ENCODE assay signal across 23 cellular contexts in genomic region chr1:230400007-230400344, GRCh38.
"Had no signal": no experiment of that assay in that cellular context is flagged by ENCODE, and none has a peak within 500 bp of the region (broad histone marks: within the 10 kb centered on the region; RNA-seq: fewer than 3 reads in every experiment).

No MANE protein-coding gene starts in this region.

- H3K9ac ChIP-seq: parathyroid adenoma had no signal

- H3K27ac ChIP-seq: coronary artery, esophagus squamous epithelium, parathyroid adenoma, right atrium auricular region, sigmoid colon, transverse colon, upper lobe of right lung, uterus had no signal

- H3K27me3 ChIP-seq: right atrium auricular region, transverse colon, upper lobe of right lung, uterus had no signal

- H3K4me1 Mint-ChIP-seq: naive B cell; stimulated activated memory B cell treated with anti-CD40 and anti-IgM and Interleukin-4, amounts not matched to agents 10 μg/mL and 1 μg/mL and 100 μg/mL, for 72 hours had no signal

- H3K9me3 ChIP-seq: esophagus squamous epithelium, mucosa of descending colon, right atrium auricular region, sigmoid colon, transverse colon, upper lobe of right lung, uterus had no signal

- H3K36me3 ChIP-seq: esophagus squamous epithelium, right atrium auricular region, sigmoid colon, transverse colon, upper lobe of right lung, uterus had no signal

- H3K4me1 ChIP-seq: esophagus squamous epithelium, parathyroid adenoma, sigmoid colon, transverse colon, upper lobe of right lung, uterus had no signal

- H3K4me3 ChIP-seq: coronary artery, esophagus squamous epithelium, mucosa of descending colon, right atrium auricular region, sigmoid colon, transverse colon, upper lobe of right lung, uterus had no signal

- H3K27ac Mint-ChIP-seq: mesothelial cell of epicardium; natural killer cell treated with Interleukin-12 subunit alpha and Interleukin-12 subunit beta and Interleukin-15 and Interleukin-18, amount 100 ng/mL, for 72 hours; progenitor cell of endocrine pancreas; stimulated activated memory B cell treated with anti-CD40 and anti-IgM and Interleukin-4, amounts not matched to agents 10 μg/mL and 1 μg/mL and 100 μg/mL, for 72 hours had no signal

- H3K36me3 Mint-ChIP-seq: mesothelial cell of epicardium; naive B cell; natural killer cell treated with Interleukin-12 subunit alpha and Interleukin-12 subunit beta and Interleukin-15 and Interleukin-18, amount 100 ng/mL, for 72 hours; stimulated activated memory B cell treated with anti-CD40 and anti-IgM and Interleukin-4, amounts not matched to agents 10 μg/mL and 1 μg/mL and 100 μg/mL, for 72 hours had no signal

- DNase-seq: dermis blood vessel endothelial cell; effector memory CD4-positive, alpha-beta T cell; erythroblast; esophagus squamous epithelium; foreskin melanocyte; mesenchymal stem cell; mucosa of descending colon; naive B cell; sigmoid colon; stimulated activated CD4-positive, alpha-beta T cell treated with anti-CD3 and anti-CD28 coated beads, Interleukin-4, amount 100 ng/mL, for 4 hours; stimulated activated naive CD8-positive, alpha-beta T cell treated with anti-CD3 and anti-CD28 coated beads, Interleukin-15, Interleukin-2, amounts not matched to agents 100 U/mL and 50 U/mL, for 24 hours; substantia nigra; transverse colon; upper lobe of right lung; uterus had no signal

- H3K27me3 Mint-ChIP-seq: progenitor cell of endocrine pancreas had no signal

- ATAC-seq: mucosa of descending colon; natural killer cell treated with Interleukin-12 subunit alpha and Interleukin-12 subunit beta and Interleukin-15 and Interleukin-18, amount 100 ng/mL, for 72 hours; stimulated activated memory B cell treated with anti-CD40 and anti-IgM and Interleukin-4, amounts not matched to agents 10 μg/mL and 1 μg/mL and 100 μg/mL, for 72 hours; stimulated activated naive CD8-positive, alpha-beta T cell treated with anti-CD3 and anti-CD28 coated beads, Interleukin-15, Interleukin-2, amounts not matched to agents 100 U/mL and 50 U/mL, for 24 hours; upper lobe of right lung had no signal

- H3K9me3 Mint-ChIP-seq: mesothelial cell of epicardium; natural killer cell treated with Interleukin-12 subunit alpha and Interleukin-12 subunit beta and Interleukin-15 and Interleukin-18, amount 100 ng/mL, for 72 hours; neural crest cell had no signal

- H3K4me3 Mint-ChIP-seq: mesothelial cell of epicardium; naive B cell; natural killer cell treated with Interleukin-12 subunit alpha and Interleukin-12 subunit beta and Interleukin-15 and Interleukin-18, amount 100 ng/mL, for 72 hours; neural crest cell; stimulated activated memory B cell treated with anti-CD40 and anti-IgM and Interleukin-4, amounts not matched to agents 10 μg/mL and 1 μg/mL and 100 μg/mL, for 72 hours had no signal
